11 cellular contexts compared by ENCODE assay signal in the genomic region with DNA sequence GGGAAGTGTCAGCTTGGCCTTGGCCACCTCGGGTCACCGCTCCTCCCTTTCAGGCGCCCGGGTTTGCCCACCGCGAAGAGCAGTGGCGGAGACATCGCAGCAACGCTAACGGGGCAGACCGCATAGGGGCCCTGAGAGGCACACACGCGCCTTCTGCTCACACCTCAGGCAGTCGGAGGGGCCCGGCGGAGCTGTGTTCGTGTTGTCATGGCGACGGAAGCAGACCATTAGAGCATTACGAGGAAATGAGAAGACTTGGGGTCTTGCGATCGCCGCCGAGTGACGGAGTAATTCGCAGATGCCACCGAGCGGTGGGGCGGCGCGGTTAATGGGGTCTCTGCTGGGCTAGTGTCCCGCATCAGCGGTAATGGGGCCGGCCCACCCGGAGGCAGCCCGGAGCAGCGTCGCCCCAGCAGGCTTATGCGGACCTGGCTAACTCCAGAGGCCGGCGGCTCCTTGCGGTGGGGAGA.
DNase-seq lines count a peak whose midpoint lies in the region; ATAC-seq and TF ChIP-seq lines count a peak whose summit lies in the region.
"Had no signal": no experiment of that assay in that cellular context is flagged by ENCODE, and none has a peak within 500 bp of the region (broad histone marks: within the 10 kb centered on the region; RNA-seq: fewer than 3 reads in every experiment).

No MANE protein-coding gene starts in this region.

- H3K4me1 Mint-ChIP-seq in WTC11 = peaks cover 52% of the 10 kb centered on the region

- H3K4me1 ChIP-seq in heart right ventricle (peaks cover 0 to 23% (median 4%) of the 10 kb centered on the region in 9 donors), upper lobe of left lung (peaks cover 4 to 24% (median 16%) of the 10 kb centered on the region in 4 donors)
- H3K4me1 ChIP-seq: gastroesophageal sphincter had no signal

- CTCF ChIA-PET in WTC11 (lab: Charles Lee) = interaction anchor here (0.9 to 1.4 kb wide), 2 partner anchors 158 to 225 kb away, joined by 3 to 4 read pairs; no protein-coding TSS in a partner anchor

- H3K36me3 ChIP-seq in heart right ventricle (no peaks in the 10 kb centered on the region), kidney epithelial cell (ENCODE audit: control insufficient read depth, insufficient read depth, low read length) (no peaks in the 10 kb centered on the region), upper lobe of left lung (no peaks in the 10 kb centered on the region)
- H3K36me3 ChIP-seq: gastroesophageal sphincter had no signal

- no peak for TF ChIP-seq POLR2A in upper lobe of left lung (IDR thresholded peaks at IDR 0.05)

- H3K9me3 Mint-ChIP-seq in WTC11 = no peaks in the 10 kb centered on the region; the same call in 1 of the 2 replicates

- DNase-seq in heart right ventricle (no peak), left cardiac atrium (no peak), WTC11 (ENCODE audit: low spot score) (peak; percentile 64), kidney epithelial cell (ENCODE audit: low read depth) (peak; percentile 7), upper lobe of left lung (peak in 1 of 2 donors; percentile 76), kidney glomerular epithelial cell (lab: John Stamatoyannopoulos, UW) (no peak)
- no peak for DNase-seq in activated naive CD4-positive, alpha-beta T cell (lab: John Stamatoyannopoulos, UW)
- DNase-seq: NCI-H226, SK-N-SH had no signal

- WGBS in heart right ventricle, 2 donors = 19 to 24% methylated on average over 42 of the region's 42 CpGs
- WGBS in upper lobe of left lung, 2 donors = 30 to 68% methylated on average over 22 to 42 of the region's 42 CpGs

- TF ChIP-seq EP300 in upper lobe of left lung (IDR thresholded peaks at IDR 0.05) = no peak

- H3K4me3 Mint-ChIP-seq in WTC11 = peak overlapping the region; percentile 69

- ATAC-seq in heart right ventricle (peak in 1 of 8 donors; percentile 15), left cardiac atrium (no peak), WTC11 (peak; percentile 85), upper lobe of left lung (ENCODE audit: low FRiP score in 2 of 2) (peak; percentile 37 to 45), HG03097 (IDR thresholded peaks at IDR 0.05; ENCODE audit: low FRiP score, unreplicated experiment) (no peak)
- ATAC-seq: gastroesophageal sphincter had no signal

- H3K27ac ChIP-seq in heart right ventricle (no peak overlapping the region), upper lobe of left lung (peak overlapping the region in 3 of 4 donors; percentile 23 to 53 (median 26))
- H3K27ac ChIP-seq: gastroesophageal sphincter had no signal

- peaks cover 0 to 44% (median 25%) of the 10 kb centered on the region in 7 donors for H3K27me3 ChIP-seq in heart right ventricle
- peaks cover 13% of the 10 kb centered on the region for H3K27me3 ChIP-seq in kidney epithelial cell (ENCODE audit: control insufficient read depth, insufficient read depth, low read length)
- peaks cover 0 to 7% (median 2%) of the 10 kb centered on the region in 4 donors for H3K27me3 ChIP-seq in upper lobe of left lung

- H3K4me3 ChIP-seq in heart right ventricle (peak overlapping the region in 7 of 10 donors; percentile 13 to 27 (median 18)), kidney epithelial cell (ENCODE audit: low read depth, low read length) (peak overlapping the region; percentile 22), upper lobe of left lung (peak overlapping the region in 1 of 4 donors; percentile 36)
- H3K4me3 ChIP-seq: gastroesophageal sphincter had no signal

- no peaks in the 10 kb centered on the region for H3K9me3 ChIP-seq in heart right ventricle
- H3K9me3 ChIP-seq in upper lobe of left lung = no peaks in the 10 kb centered on the region
- H3K9me3 ChIP-seq: gastroesophageal sphincter had no signal

- H3K36me3 Mint-ChIP-seq in WTC11 = no peaks in the 10 kb centered on the region

- intact Hi-C loops in heart right ventricle (cut with DNase I) (no loop called here), left cardiac atrium (cut with DNase I) (no loop called here)

- peaks cover 54% of the 10 kb centered on the region for H3K27me3 Mint-ChIP-seq in WTC11 (ENCODE audit: low read depth)

- POLR2A ChIA-PET in WTC11 (lab: Charles Lee) = no interaction called here

- TF ChIP-seq CTCF in heart right ventricle (IDR thresholded peaks at IDR 0.05) (no peak), WTC11 (IDR thresholded peaks at IDR 0.05) (no peak), kidney epithelial cell (IDR thresholded peaks at IDR 0.05; ENCODE audit: insufficient read depth, low read length, poor library complexity, severe bottlenecking) (no peak), upper lobe of left lung (IDR thresholded peaks at IDR 0.05) (no peak)

- H3K27ac Mint-ChIP-seq in WTC11 = no peak overlapping the region

TF ChIP-seq in WTC11, 78 proteins besides CTCF, POLR2A, EP300 and RAD21 (continues in another document):
- TF ChIP-seq, protein P1, sequence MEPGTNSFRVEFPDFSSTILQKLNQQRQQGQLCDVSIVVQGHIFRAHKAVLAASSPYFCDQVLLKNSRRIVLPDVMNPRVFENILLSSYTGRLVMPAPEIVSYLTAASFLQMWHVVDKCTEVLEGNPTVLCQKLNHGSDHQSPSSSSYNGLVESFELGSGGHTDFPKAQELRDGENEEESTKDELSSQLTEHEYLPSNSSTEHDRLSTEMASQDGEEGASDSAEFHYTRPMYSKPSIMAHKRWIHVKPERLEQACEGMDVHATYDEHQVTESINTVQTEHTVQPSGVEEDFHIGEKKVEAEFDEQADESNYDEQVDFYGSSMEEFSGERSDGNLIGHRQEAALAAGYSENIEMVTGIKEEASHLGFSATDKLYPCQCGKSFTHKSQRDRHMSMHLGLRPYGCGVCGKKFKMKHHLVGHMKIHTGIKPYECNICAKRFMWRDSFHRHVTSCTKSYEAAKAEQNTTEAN (CRISPR knock-in tag; IDR thresholded peaks at IDR 0.05) = no peak
- TF ChIP-seq TP53 (CRISPR knock-in tag; IDR thresholded peaks at IDR 0.05) (no peak), ZBTB21 (CRISPR knock-in tag; IDR thresholded peaks at IDR 0.05; ENCODE audit: borderline replicate concordance) (no peak), ZNF121 (CRISPR knock-in tag; IDR thresholded peaks at IDR 0.05) (no peak), ZNF263 (CRISPR knock-in tag; IDR thresholded peaks at IDR 0.05; ENCODE audit: low read depth) (0 out of 2 replicates have a peak, but pooled peaks have one; percentile 41), NR1H2 (CRISPR knock-in tag; IDR thresholded peaks at IDR 0.05) (no peak), NFYB (CRISPR knock-in tag; conservative IDR thresholded peaks at IDR 0.05; ENCODE audit: low read depth) (no peak), JAZF1 (CRISPR knock-in tag; IDR thresholded peaks at IDR 0.05) (no peak), ATF1 (CRISPR knock-in tag; IDR thresholded peaks at IDR 0.05) (no peak), ETV6 (CRISPR knock-in tag; IDR thresholded peaks at IDR 0.05) (no peak), SMAD4 (CRISPR knock-in tag; IDR thresholded peaks at IDR 0.05) (no peak), FOXK1 (CRISPR knock-in tag; IDR thresholded peaks at IDR 0.05) (no peak), SOX15 (CRISPR knock-in tag; IDR thresholded peaks at IDR 0.05) (no peak), CREM (CRISPR knock-in tag; IDR thresholded peaks at IDR 0.05) (0 out of 2 replicates have a peak, but pooled peaks have one; percentile 44), FOXJ3 (CRISPR knock-in tag; IDR thresholded peaks at IDR 0.05; ENCODE audit: borderline replicate concordance) (no peak)
- TF ChIP-seq, protein P2, sequence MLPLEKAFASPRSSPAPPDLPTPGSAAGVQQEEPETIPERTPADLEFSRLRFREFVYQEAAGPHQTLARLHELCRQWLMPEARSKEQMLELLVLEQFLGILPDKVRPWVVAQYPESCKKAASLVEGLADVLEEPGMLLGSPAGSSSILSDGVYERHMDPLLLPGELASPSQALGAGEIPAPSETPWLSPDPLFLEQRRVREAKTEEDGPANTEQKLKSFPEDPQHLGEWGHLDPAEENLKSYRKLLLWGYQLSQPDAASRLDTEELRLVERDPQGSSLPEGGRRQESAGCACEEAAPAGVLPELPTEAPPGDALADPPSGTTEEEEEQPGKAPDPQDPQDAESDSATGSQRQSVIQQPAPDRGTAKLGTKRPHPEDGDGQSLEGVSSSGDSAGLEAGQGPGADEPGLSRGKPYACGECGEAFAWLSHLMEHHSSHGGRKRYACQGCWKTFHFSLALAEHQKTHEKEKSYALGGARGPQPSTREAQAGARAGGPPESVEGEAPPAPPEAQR (CRISPR knock-in tag; IDR thresholded peaks at IDR 0.05) = no peak
- TF ChIP-seq, protein P3, sequence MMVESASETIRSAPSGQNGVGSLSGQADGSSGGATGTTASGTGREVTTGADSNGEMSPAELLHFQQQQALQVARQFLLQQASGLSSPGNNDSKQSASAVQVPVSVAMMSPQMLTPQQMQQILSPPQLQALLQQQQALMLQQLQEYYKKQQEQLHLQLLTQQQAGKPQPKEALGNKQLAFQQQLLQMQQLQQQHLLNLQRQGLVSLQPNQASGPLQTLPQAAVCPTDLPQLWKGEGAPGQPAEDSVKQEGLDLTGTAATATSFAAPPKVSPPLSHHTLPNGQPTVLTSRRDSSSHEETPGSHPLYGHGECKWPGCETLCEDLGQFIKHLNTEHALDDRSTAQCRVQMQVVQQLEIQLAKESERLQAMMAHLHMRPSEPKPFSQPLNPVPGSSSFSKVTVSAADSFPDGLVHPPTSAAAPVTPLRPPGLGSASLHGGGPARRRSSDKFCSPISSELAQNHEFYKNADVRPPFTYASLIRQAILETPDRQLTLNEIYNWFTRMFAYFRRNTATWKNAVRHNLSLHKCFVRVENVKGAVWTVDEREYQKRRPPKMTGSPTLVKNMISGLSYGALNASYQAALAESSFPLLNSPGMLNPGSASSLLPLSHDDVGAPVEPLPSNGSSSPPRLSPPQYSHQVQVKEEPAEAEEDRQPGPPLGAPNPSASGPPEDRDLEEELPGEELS (CRISPR knock-in tag; IDR thresholded peaks at IDR 0.05) = no peak
- TF ChIP-seq, protein P4, sequence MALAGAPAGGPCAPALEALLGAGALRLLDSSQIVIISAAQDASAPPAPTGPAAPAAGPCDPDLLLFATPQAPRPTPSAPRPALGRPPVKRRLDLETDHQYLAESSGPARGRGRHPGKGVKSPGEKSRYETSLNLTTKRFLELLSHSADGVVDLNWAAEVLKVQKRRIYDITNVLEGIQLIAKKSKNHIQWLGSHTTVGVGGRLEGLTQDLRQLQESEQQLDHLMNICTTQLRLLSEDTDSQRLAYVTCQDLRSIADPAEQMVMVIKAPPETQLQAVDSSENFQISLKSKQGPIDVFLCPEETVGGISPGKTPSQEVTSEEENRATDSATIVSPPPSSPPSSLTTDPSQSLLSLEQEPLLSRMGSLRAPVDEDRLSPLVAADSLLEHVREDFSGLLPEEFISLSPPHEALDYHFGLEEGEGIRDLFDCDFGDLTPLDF (CRISPR knock-in tag; IDR thresholded peaks at IDR 0.05) = no peak

Comparison
In these comparisons a context has a peak if more than half of its experiments do, and no peak if none do; other contexts are left out.
1. ATAC-seq: peak in WTC11 (single experiment) and upper lobe of left lung (2 of 2); none in left cardiac atrium (0 of 2) and HG03097 (single experiment).
2. DNase-seq: peak in WTC11 (single experiment) and kidney epithelial cell (single experiment); none in heart right ventricle (0 of 2), left cardiac atrium (single experiment), activated naive CD4-positive, alpha-beta T cell (0 of 4) and kidney glomerular epithelial cell (single experiment).
3. H3K27ac ChIP-seq: peak in upper lobe of left lung (3 of 4); none in heart right ventricle (0 of 10).